In the genomic region with DNA sequence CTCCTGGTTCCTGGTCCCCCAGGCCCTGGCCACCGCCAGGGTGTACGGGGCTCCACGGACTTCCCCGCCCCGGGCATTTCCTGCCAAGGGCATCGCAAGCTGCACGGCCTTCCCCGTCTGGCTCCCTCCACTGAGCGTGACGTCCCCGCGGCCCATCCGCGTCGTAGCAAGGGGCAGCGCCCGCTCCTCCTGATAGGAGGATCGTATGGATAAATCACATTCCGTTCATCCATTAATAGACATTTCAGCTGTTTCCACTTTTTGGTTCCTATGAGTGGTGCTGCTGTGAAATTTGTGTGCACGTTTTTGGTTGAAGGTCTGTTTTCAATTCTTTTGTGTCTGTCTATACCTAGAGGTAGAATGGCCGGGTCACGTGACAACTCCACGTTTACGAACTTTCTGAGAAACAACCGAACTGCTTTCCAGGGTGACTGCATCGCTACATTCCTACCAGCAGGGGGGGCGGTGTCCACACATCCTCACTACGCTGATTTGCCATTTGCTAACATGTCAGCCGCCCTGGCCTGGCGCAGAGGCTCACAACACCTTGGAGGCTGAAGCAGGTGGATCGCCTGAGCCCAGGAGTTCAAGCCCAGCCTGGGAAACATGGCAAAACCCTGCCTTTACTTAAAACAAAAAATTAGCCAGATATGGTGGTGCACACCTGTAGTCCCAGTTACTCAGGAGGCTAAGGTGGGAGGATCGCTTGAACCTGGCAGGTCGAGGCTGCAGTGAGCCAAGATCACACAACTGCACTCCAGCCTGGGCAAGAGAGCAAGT, we compare ENCODE assay signal across 8 cellular contexts. TPM values are rescaled to one million over a fixed set of nuclear protein-coding genes. Genes with fewer than 3 reads are reported as not detected.
DNase-seq lines count a peak whose midpoint lies in the region; ATAC-seq and TF ChIP-seq lines count a peak whose summit lies in the region.

No MANE protein-coding gene starts in this region.

- intact Hi-C loops in esophagus muscularis mucosa (cut with DNase I): no loop called here

- WGBS in esophagus muscularis mucosa: 50% methylated on average over 28 of the region's 33 CpGs

- peak overlapping the region; percentile 56 for H3K27ac ChIP-seq in CD4-positive, CD25-positive, alpha-beta regulatory T cell (ENCODE audit: insufficient read depth, low read length, poor library complexity, severe bottlenecking)
- no peak overlapping the region for H3K27ac ChIP-seq in esophagus muscularis mucosa (replicated peaks in 1 of 4)

- peak; percentile 59 to 86 (median 80) for DNase-seq in CD4-positive, CD25-positive, alpha-beta regulatory T cell
- DNase-seq in OCI-M1 (lab: John Stamatoyannopoulos, UW) (peak; percentile 87), activated T-cell treated with anti-CD3 and anti-CD28 coated beads for 24 hours (ENCODE audit: low read depth) (peak; percentile 74), esophagus muscularis mucosa (ENCODE audit: extremely low spot score) (no peak)

- peak overlapping the region; percentile 55 to 95 (median 90) for H3K27ac Mint-ChIP-seq in CD4-positive, CD25-positive, alpha-beta regulatory T cell
- peak overlapping the region; percentile 21 to 90 (median 33) for H3K27ac Mint-ChIP-seq in nephron
- H3K27ac Mint-ChIP-seq in stimulated activated naive CD8-positive, alpha-beta T cell treated with anti-CD3 and anti-CD28 coated beads, Interleukin-15, Interleukin-2, amounts not matched to agents 100 ng/mL and 50 ng/mL, for 24 hours: peak overlapping the region; percentile 72

- peaks cover 0 to 6% (median 0%) of the 10 kb centered on the region in 7 donors for H3K9me3 Mint-ChIP-seq in CD4-positive, CD25-positive, alpha-beta regulatory T cell
- peaks cover 3% of the 10 kb centered on the region for H3K9me3 Mint-ChIP-seq in nephron
- no peaks in the 10 kb centered on the region for H3K9me3 Mint-ChIP-seq in stimulated activated naive CD8-positive, alpha-beta T cell treated with anti-CD3 and anti-CD28 coated beads, Interleukin-15, Interleukin-2, amounts not matched to agents 100 ng/mL and 50 ng/mL, for 24 hours

- no peaks in the 10 kb centered on the region for H3K9me3 ChIP-seq in CD4-positive, CD25-positive, alpha-beta regulatory T cell (ENCODE audit: control insufficient read depth in 2 of 2, low read length in 2 of 2)
- no peaks in the 10 kb centered on the region for H3K9me3 ChIP-seq in esophagus muscularis mucosa

- no peaks in the 10 kb centered on the region for H3K36me3 ChIP-seq in CD4-positive, CD25-positive, alpha-beta regulatory T cell (ENCODE audit: control insufficient read depth, insufficient read depth, low read length)
- H3K36me3 ChIP-seq in esophagus muscularis mucosa: no peaks in the 10 kb centered on the region

- TF ChIP-seq CTCF in esophagus muscularis mucosa (IDR thresholded peaks at IDR 0.05): peak; percentile 60 to 72 (median 64)
- TF ChIP-seq CTCF in nephron (IDR thresholded peaks at IDR 0.05; ENCODE audit: unreplicated experiment in 3 of 3): peak; percentile 74 to 87 (median 76)

- H3K36me3 Mint-ChIP-seq in CD4-positive, CD25-positive, alpha-beta regulatory T cell: no peaks in the 10 kb centered on the region
- H3K36me3 Mint-ChIP-seq in nephron (ENCODE audit: low read depth): no peaks in the 10 kb centered on the region
- no peaks in the 10 kb centered on the region for H3K36me3 Mint-ChIP-seq in stimulated activated naive CD8-positive, alpha-beta T cell treated with anti-CD3 and anti-CD28 coated beads, Interleukin-15, Interleukin-2, amounts not matched to agents 100 ng/mL and 50 ng/mL, for 24 hours (ENCODE audit: low read depth)

- peak; percentile 72 to 74 for ATAC-seq in CD4-positive, CD25-positive, alpha-beta regulatory T cell (ENCODE audit: low read depth in 2 of 2)
- ATAC-seq in HG02759 (IDR thresholded peaks at IDR 0.05; ENCODE audit: unreplicated experiment): peak; percentile 60
- ATAC-seq in GM21723 (IDR thresholded peaks at IDR 0.05; ENCODE audit: unreplicated experiment): no peak

- no peaks in the 10 kb centered on the region for H3K27me3 Mint-ChIP-seq in CD4-positive, CD25-positive, alpha-beta regulatory T cell
- peaks cover 7% of the 10 kb centered on the region for H3K27me3 Mint-ChIP-seq in nephron (ENCODE audit: low read depth)
- H3K27me3 Mint-ChIP-seq in stimulated activated naive CD8-positive, alpha-beta T cell treated with anti-CD3 and anti-CD28 coated beads, Interleukin-15, Interleukin-2, amounts not matched to agents 100 ng/mL and 50 ng/mL, for 24 hours: peaks cover 14% of the 10 kb centered on the region

- H3K27me3 ChIP-seq in CD4-positive, CD25-positive, alpha-beta regulatory T cell (ENCODE audit: control insufficient read depth, insufficient read depth, low read length): no peaks in the 10 kb centered on the region
- peaks cover 0 to 69% (median 0%) of the 10 kb centered on the region in 4 donors for H3K27me3 ChIP-seq in esophagus muscularis mucosa

- TF ChIP-seq POLR2A in esophagus muscularis mucosa (IDR thresholded peaks at IDR 0.05; ENCODE audit: low read depth): no peak

- H3K4me1 Mint-ChIP-seq in CD4-positive, CD25-positive, alpha-beta regulatory T cell: peaks cover 0 to 12% (median 8%) of the 10 kb centered on the region in 4 donors
- H3K4me1 Mint-ChIP-seq in nephron: peaks cover 4% of the 10 kb centered on the region
- H3K4me1 Mint-ChIP-seq in stimulated activated naive CD8-positive, alpha-beta T cell treated with anti-CD3 and anti-CD28 coated beads, Interleukin-15, Interleukin-2, amounts not matched to agents 100 ng/mL and 50 ng/mL, for 24 hours (ENCODE audit: low read depth): peaks cover 8% of the 10 kb centered on the region

- no peak for TF ChIP-seq EP300 in esophagus muscularis mucosa (IDR thresholded peaks at IDR 0.05)

- H3K4me3 ChIP-seq in CD4-positive, CD25-positive, alpha-beta regulatory T cell (ENCODE audit: low read depth, low read length): peak overlapping the region; percentile 51
- H3K4me3 ChIP-seq in esophagus muscularis mucosa: no peak overlapping the region

- H3K4me3 Mint-ChIP-seq in CD4-positive, CD25-positive, alpha-beta regulatory T cell: peak overlapping the region; percentile 51 to 82 (median 60)
- H3K4me3 Mint-ChIP-seq in nephron: no peak overlapping the region
- H3K4me3 Mint-ChIP-seq in stimulated activated naive CD8-positive, alpha-beta T cell treated with anti-CD3 and anti-CD28 coated beads, Interleukin-15, Interleukin-2, amounts not matched to agents 100 ng/mL and 50 ng/mL, for 24 hours: peak overlapping the region; percentile 45

- H3K4me1 ChIP-seq in CD4-positive, CD25-positive, alpha-beta regulatory T cell (ENCODE audit: control insufficient read depth, insufficient read depth, low read length, poor library complexity, severe bottlenecking): peaks cover 6% of the 10 kb centered on the region
- H3K4me1 ChIP-seq in esophagus muscularis mucosa: no peaks in the 10 kb centered on the region

RNA-seq across cellular contexts. Expression of a gene that starts 37.7 kb away (rescaled TPM):
- 0.89 TPM for total RNA-seq in CD4-positive, CD25-positive, alpha-beta regulatory T cell
- 1 to 10 TPM in 1 of 4 donors, under 1 TPM in 1, not detected in 2; 0.77 to 1.1 TPM for polyA plus RNA-seq in CD4-positive, CD25-positive, alpha-beta regulatory T cell
- 1 to 10 TPM in 1 of 4 donors, under 1 TPM in 2, not detected in 1; 0.11 to 1.6 (median 0.50) TPM for total RNA-seq in esophagus muscularis mucosa

Comparison
In these comparisons a context has a peak if more than half of its experiments do, and no peak if none do; other contexts are left out.
1. H3K27ac Mint-ChIP-seq: peak in every context shown above with its lines; median percentile 90 in CD4-positive, CD25-positive, alpha-beta regulatory T cell; 72 in stimulated activated naive CD8-positive, alpha-beta T cell treated with anti-CD3 and anti-CD28 coated beads, Interleukin-15, Interleukin-2, amounts not matched to agents 100 ng/mL and 50 ng/mL, for 24 hours; 33 in nephron.
2. H3K4me3 Mint-ChIP-seq: peak in CD4-positive, CD25-positive, alpha-beta regulatory T cell (4 of 4) and stimulated activated naive CD8-positive, alpha-beta T cell treated with anti-CD3 and anti-CD28 coated beads, Interleukin-15, Interleukin-2, amounts not matched to agents 100 ng/mL and 50 ng/mL, for 24 hours (single experiment); none in nephron (0 of 3).